Comparison of ENCODE assay signal across 1 cellular context in the genomic region with DNA sequence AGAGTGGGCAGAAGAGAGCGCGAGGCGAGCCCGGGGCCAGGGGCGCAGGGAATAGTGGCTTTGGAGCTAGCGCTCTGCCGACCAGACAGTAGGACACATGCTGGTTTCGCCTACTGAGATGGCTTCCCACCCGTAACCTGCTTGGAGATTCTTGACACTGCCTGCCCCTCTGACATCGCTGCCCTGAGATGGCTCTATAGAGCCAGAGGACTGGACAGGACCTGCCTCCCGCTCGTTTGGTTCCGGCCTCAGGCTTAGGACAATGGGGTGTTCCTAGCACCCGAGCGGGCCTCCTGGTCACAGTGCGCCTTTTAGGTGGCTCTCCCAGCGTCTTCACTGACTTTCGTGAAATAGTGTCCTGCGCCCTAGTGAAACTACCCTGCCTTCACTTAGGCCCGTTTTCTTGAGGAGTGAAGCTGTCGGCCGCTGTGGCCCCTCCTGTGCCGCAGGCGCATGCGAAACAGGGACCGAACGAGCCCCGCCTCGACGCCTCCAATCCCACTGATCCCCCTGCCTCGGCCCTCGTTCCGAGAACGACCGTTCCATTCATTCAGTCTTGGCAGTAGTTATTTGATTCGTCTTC.
TF ChIP-seq lines count a peak whose summit lies in the region.

No MANE protein-coding gene starts in this region.

TF ChIP-seq in K562, 482 proteins besides CTCF, POLR2A, EP300 and RAD21 (continued from another document and continues in another):
- TF ChIP-seq, protein P1, sequence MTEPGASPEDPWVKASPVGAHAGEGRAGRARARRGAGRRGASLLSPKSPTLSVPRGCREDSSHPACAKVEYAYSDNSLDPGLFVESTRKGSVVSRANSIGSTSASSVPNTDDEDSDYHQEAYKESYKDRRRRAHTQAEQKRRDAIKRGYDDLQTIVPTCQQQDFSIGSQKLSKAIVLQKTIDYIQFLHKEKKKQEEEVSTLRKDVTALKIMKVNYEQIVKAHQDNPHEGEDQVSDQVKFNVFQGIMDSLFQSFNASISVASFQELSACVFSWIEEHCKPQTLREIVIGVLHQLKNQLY (CRISPR knock-in tag; conservative IDR thresholded peaks at IDR 0.05), result no peak
- TF ChIP-seq NR1H2 (CRISPR knock-in tag; IDR thresholded peaks at IDR 0.05) (no peak), NCOR1 (IDR thresholded peaks at IDR 0.05) (no peak), KLF16 (IDR thresholded peaks at IDR 0.05) (no peak), MAZ (CRISPR knock-in tag; conservative IDR thresholded peaks at IDR 0.05 in 1 of 2, IDR thresholded peaks at IDR 0.05 in 1 of 2) (no peak), KLF1 (tag; IDR thresholded peaks at IDR 0.05) (no peak), FOXK2 (conservative IDR thresholded peaks at IDR 0.05 in 1 of 2, IDR thresholded peaks at IDR 0.05 in 1 of 2; ENCODE audit: low read depth in 2 of 2) (no peak), HNRNPL (IDR thresholded peaks at IDR 0.05; ENCODE audit: low read depth, low read length) (no peak), ARNT (IDR thresholded peaks at IDR 0.05) (no peak), NBN (IDR thresholded peaks at IDR 0.05; ENCODE audit: low read depth) (no peak), SMAD3 (CRISPR knock-in tag; conservative IDR thresholded peaks at IDR 0.05) (no peak), SLC30A9 (CRISPR knock-in tag; IDR thresholded peaks at IDR 0.05) (no peak), EHMT2 (IDR thresholded peaks at IDR 0.05) (no peak), NFE2L1 (tag; IDR thresholded peaks at IDR 0.05; ENCODE audit: borderline replicate concordance, low read depth) (no peak), GABPB1 (CRISPR knock-in tag; IDR thresholded peaks at IDR 0.05) (peak; percentile 30; the same call in 1 of the 2 replicates), RCOR1 (IDR thresholded peaks at IDR 0.05; ENCODE audit: borderline replicate concordance in 1 of 2, low read depth in 2 of 2, low read length in 2 of 2) (no peak), PHF8 (IDR thresholded peaks at IDR 0.05; ENCODE audit: borderline replicate concordance, low read length) (peak; percentile 52; the same call in 1 of the 2 replicates), KAT7 (CRISPR knock-in tag; IDR thresholded peaks at IDR 0.05; ENCODE audit: borderline replicate concordance) (peak; percentile 83), PHB2 (IDR thresholded peaks at IDR 0.05; ENCODE audit: low read depth) (no peak), NRF1 (conservative IDR thresholded peaks at IDR 0.05 in 1 of 2, IDR thresholded peaks at IDR 0.05 in 1 of 2) (peak; percentile 84 to 87), SMC3 (conservative IDR thresholded peaks at IDR 0.05; ENCODE audit: insufficient read depth, low read depth, low read length) (no peak), ZFPM2 (CRISPR knock-in tag; IDR thresholded peaks at IDR 0.05) (no peak), TFAM (CRISPR knock-in tag; conservative IDR thresholded peaks at IDR 0.05) (no peak), BHLHE40 (IDR thresholded peaks at IDR 0.05; ENCODE audit: low read length) (no peak), ZKSCAN8 (CRISPR knock-in tag; IDR thresholded peaks at IDR 0.05) (0 out of 2 replicates have a peak, but pooled peaks have one; percentile 27), GABPB2 (CRISPR knock-in tag; conservative IDR thresholded peaks at IDR 0.05) (no peak), ZKSCAN3 (CRISPR knock-in tag; IDR thresholded peaks at IDR 0.05) (no peak)
- TF ChIP-seq, protein P2, sequence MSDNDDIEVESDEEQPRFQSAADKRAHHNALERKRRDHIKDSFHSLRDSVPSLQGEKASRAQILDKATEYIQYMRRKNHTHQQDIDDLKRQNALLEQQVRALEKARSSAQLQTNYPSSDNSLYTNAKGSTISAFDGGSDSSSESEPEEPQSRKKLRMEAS (CRISPR knock-in tag; IDR thresholded peaks at IDR 0.05), result peak; percentile 8; the same call in 1 of the 2 replicates
- TF ChIP-seq, protein P3, sequence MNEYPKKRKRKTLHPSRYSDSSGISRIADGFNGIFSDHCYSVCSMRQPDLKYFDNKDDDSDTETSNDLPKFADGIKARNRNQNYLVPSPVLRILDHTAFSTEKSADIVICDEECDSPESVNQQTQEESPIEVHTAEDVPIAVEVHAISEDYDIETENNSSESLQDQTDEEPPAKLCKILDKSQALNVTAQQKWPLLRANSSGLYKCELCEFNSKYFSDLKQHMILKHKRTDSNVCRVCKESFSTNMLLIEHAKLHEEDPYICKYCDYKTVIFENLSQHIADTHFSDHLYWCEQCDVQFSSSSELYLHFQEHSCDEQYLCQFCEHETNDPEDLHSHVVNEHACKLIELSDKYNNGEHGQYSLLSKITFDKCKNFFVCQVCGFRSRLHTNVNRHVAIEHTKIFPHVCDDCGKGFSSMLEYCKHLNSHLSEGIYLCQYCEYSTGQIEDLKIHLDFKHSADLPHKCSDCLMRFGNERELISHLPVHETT (CRISPR knock-in tag; conservative IDR thresholded peaks at IDR 0.05 in 1 of 2, IDR thresholded peaks at IDR 0.05 in 1 of 2), result no peak
- TF ChIP-seq, protein P4, sequence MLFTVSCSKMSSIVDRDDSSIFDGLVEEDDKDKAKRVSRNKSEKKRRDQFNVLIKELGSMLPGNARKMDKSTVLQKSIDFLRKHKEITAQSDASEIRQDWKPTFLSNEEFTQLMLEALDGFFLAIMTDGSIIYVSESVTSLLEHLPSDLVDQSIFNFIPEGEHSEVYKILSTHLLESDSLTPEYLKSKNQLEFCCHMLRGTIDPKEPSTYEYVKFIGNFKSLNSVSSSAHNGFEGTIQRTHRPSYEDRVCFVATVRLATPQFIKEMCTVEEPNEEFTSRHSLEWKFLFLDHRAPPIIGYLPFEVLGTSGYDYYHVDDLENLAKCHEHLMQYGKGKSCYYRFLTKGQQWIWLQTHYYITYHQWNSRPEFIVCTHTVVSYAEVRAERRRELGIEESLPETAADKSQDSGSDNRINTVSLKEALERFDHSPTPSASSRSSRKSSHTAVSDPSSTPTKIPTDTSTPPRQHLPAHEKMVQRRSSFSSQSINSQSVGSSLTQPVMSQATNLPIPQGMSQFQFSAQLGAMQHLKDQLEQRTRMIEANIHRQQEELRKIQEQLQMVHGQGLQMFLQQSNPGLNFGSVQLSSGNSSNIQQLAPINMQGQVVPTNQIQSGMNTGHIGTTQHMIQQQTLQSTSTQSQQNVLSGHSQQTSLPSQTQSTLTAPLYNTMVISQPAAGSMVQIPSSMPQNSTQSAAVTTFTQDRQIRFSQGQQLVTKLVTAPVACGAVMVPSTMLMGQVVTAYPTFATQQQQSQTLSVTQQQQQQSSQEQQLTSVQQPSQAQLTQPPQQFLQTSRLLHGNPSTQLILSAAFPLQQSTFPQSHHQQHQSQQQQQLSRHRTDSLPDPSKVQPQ (CRISPR knock-in tag; IDR thresholded peaks at IDR 0.05; ENCODE audit: borderline replicate concordance), result no peak
- TF ChIP-seq, protein P5, sequence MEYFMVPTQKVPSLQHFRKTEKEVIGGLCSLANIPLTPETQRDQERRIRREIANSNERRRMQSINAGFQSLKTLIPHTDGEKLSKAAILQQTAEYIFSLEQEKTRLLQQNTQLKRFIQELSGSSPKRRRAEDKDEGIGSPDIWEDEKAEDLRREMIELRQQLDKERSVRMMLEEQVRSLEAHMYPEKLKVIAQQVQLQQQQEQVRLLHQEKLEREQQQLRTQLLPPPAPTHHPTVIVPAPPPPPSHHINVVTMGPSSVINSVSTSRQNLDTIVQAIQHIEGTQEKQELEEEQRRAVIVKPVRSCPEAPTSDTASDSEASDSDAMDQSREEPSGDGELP (CRISPR knock-in tag; IDR thresholded peaks at IDR 0.05; ENCODE audit: borderline replicate concordance), result peak; percentile 44; the same call in 1 of the 2 replicates
- TF ChIP-seq, protein P6, sequence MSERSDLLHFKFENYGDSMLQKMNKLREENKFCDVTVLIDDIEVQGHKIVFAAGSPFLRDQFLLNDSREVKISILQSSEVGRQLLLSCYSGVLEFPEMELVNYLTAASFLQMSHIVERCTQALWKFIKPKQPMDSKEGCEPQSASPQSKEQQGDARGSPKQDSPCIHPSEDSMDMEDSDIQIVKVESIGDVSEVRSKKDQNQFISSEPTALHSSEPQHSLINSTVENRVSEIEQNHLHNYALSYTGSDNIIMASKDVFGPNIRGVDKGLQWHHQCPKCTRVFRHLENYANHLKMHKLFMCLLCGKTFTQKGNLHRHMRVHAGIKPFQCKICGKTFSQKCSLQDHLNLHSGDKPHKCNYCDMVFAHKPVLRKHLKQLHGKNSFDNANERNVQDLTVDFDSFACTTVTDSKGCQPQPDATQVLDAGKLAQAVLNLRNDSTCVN (CRISPR knock-in tag; IDR thresholded peaks at IDR 0.05), result no peak
- TF ChIP-seq, protein P7, sequence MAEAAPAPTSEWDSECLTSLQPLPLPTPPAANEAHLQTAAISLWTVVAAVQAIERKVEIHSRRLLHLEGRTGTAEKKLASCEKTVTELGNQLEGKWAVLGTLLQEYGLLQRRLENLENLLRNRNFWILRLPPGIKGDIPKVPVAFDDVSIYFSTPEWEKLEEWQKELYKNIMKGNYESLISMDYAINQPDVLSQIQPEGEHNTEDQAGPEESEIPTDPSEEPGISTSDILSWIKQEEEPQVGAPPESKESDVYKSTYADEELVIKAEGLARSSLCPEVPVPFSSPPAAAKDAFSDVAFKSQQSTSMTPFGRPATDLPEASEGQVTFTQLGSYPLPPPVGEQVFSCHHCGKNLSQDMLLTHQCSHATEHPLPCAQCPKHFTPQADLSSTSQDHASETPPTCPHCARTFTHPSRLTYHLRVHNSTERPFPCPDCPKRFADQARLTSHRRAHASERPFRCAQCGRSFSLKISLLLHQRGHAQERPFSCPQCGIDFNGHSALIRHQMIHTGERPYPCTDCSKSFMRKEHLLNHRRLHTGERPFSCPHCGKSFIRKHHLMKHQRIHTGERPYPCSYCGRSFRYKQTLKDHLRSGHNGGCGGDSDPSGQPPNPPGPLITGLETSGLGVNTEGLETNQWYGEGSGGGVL (CRISPR knock-in tag; IDR thresholded peaks at IDR 0.05), result no peak
- TF ChIP-seq, protein P8, sequence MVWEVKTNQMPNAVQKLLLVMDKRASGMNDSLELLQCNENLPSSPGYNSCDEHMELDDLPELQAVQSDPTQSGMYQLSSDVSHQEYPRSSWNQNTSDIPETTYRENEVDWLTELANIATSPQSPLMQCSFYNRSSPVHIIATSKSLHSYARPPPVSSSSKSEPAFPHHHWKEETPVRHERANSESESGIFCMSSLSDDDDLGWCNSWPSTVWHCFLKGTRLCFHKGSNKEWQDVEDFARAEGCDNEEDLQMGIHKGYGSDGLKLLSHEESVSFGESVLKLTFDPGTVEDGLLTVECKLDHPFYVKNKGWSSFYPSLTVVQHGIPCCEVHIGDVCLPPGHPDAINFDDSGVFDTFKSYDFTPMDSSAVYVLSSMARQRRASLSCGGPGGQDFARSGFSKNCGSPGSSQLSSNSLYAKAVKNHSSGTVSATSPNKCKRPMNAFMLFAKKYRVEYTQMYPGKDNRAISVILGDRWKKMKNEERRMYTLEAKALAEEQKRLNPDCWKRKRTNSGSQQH (CRISPR knock-in tag; IDR thresholded peaks at IDR 0.05), result 0 out of 2 replicates have a peak, but pooled peaks have one; percentile 14
- TF ChIP-seq, protein P9, sequence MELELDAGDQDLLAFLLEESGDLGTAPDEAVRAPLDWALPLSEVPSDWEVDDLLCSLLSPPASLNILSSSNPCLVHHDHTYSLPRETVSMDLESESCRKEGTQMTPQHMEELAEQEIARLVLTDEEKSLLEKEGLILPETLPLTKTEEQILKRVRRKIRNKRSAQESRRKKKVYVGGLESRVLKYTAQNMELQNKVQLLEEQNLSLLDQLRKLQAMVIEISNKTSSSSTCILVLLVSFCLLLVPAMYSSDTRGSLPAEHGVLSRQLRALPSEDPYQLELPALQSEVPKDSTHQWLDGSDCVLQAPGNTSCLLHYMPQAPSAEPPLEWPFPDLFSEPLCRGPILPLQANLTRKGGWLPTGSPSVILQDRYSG (tag; conservative IDR thresholded peaks at IDR 0.05; ENCODE audit: low read depth), result no peak
- TF ChIP-seq, protein P10, sequence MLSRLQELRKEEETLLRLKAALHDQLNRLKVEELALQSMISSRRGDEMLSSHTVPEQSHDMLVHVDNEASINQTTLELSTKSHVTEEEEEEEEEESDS (CRISPR knock-in tag; IDR thresholded peaks at IDR 0.05), result no peak
- TF ChIP-seq, protein P11, sequence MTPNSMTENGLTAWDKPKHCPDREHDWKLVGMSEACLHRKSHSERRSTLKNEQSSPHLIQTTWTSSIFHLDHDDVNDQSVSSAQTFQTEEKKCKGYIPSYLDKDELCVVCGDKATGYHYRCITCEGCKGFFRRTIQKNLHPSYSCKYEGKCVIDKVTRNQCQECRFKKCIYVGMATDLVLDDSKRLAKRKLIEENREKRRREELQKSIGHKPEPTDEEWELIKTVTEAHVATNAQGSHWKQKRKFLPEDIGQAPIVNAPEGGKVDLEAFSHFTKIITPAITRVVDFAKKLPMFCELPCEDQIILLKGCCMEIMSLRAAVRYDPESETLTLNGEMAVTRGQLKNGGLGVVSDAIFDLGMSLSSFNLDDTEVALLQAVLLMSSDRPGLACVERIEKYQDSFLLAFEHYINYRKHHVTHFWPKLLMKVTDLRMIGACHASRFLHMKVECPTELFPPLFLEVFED (CRISPR knock-in tag; conservative IDR thresholded peaks at IDR 0.05), result 0 out of 2 replicates have a peak, but pooled peaks have one; percentile 31
- TF ChIP-seq, protein P12, sequence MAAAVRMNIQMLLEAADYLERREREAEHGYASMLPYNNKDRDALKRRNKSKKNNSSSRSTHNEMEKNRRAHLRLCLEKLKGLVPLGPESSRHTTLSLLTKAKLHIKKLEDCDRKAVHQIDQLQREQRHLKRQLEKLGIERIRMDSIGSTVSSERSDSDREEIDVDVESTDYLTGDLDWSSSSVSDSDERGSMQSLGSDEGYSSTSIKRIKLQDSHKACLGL (CRISPR knock-in tag; IDR thresholded peaks at IDR 0.05; ENCODE audit: borderline replicate concordance, poor library complexity, severe bottlenecking), result no peak
- TF ChIP-seq, protein P13, sequence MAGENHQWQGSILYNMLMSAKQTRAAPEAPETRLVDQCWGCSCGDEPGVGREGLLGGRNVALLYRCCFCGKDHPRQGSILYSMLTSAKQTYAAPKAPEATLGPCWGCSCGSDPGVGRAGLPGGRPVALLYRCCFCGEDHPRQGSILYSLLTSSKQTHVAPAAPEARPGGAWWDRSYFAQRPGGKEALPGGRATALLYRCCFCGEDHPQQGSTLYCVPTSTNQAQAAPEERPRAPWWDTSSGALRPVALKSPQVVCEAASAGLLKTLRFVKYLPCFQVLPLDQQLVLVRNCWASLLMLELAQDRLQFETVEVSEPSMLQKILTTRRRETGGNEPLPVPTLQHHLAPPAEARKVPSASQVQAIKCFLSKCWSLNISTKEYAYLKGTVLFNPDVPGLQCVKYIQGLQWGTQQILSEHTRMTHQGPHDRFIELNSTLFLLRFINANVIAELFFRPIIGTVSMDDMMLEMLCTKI (IDR thresholded peaks at IDR 0.05; ENCODE audit: partially characterized antibody), result no peak
- TF ChIP-seq, protein P14, sequence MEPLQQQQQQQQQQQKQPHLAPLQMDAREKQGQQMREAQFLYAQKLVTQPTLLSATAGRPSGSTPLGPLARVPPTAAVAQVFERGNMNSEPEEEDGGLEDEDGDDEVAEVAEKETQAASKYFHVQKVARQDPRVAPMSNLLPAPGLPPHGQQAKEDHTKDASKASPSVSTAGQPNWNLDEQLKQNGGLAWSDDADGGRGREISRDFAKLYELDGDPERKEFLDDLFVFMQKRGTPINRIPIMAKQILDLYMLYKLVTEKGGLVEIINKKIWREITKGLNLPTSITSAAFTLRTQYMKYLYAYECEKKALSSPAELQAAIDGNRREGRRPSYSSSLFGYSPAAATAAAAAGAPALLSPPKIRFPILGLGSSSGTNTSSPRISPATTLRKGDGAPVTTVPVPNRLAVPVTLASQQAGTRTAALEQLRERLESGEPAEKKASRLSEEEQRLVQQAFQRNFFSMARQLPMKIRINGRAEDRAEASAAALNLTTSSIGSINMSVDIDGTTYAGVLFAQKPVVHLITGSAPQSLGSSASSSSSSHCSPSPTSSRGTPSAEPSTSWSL (CRISPR knock-in tag; IDR thresholded peaks at IDR 0.05; ENCODE audit: borderline replicate concordance), result no peak
- TF ChIP-seq, protein P15, sequence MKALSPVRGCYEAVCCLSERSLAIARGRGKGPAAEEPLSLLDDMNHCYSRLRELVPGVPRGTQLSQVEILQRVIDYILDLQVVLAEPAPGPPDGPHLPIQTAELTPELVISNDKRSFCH (CRISPR knock-in tag; IDR thresholded peaks at IDR 0.05), result no peak
- TF ChIP-seq, protein P15 (tag; IDR thresholded peaks at IDR 0.05), result no peak
